In genomic region chr9:18466101-18466500, GRCh38 we compare ENCODE assay signal across 36 cellular contexts. TPM values are rescaled to one million over a fixed set of nuclear protein-coding genes. Genes with fewer than 3 reads are reported as not detected.
"Had no signal": no experiment of that assay in that cellular context is flagged by ENCODE, and none has a peak within 500 bp of the region (broad histone marks: within the 10 kb centered on the region; RNA-seq: fewer than 3 reads in every experiment).

No MANE protein-coding gene starts in this region.

- H3K36me3 Mint-ChIP-seq: activated CD4-positive, alpha-beta memory T cell treated with anti-CD3 and anti-CD28 coated beads for 36 hours; activated CD8-positive, alpha-beta memory T cell treated with anti-CD3 and anti-CD28 coated beads, Interleukin-2, amount 10 ng/mL, durations not matched to agents 7 days and 5 days; activated naive CD4-positive, alpha-beta T cell treated with anti-CD3 and anti-CD28 coated beads, Interleukin-2, amount 50 U/mL, for 72 hours; activated naive CD8-positive, alpha-beta T cell treated with anti-CD3 and anti-CD28 coated beads, Interleukin-2, amount 10 ng/mL, durations not matched to agents 7 days and 5 days; brain had no signal

- H3K27me3 Mint-ChIP-seq: activated CD4-positive, alpha-beta T cell treated with anti-CD3 and anti-CD28 coated beads, Interleukin-2, amount 10 ng/mL, durations not matched to agents 24 days and 14 days; activated CD8-positive, alpha-beta memory T cell treated with anti-CD3 and anti-CD28 coated beads, Interleukin-2, amount 10 ng/mL, durations not matched to agents 7 days and 5 days; activated naive CD8-positive, alpha-beta T cell treated with anti-CD3 and anti-CD28 coated beads, Interleukin-2, amount 10 ng/mL, durations not matched to agents 7 days and 5 days; T-helper 17 cell had no signal

- H3K36me3 ChIP-seq: ascending aorta, breast epithelium, cardiac muscle cell, colonic mucosa, esophagus muscularis mucosa, gastrocnemius medialis, heart right ventricle had no signal

- H3K4me1 Mint-ChIP-seq: activated CD4-positive, alpha-beta T cell treated with anti-CD3 and anti-CD28 coated beads for 36 hours; activated CD4-positive, alpha-beta T cell treated with anti-CD3 and anti-CD28 coated beads, Interleukin-2, amount 10 ng/mL, durations not matched to agents 24 days and 14 days; activated CD8-positive, alpha-beta memory T cell treated with anti-CD3 and anti-CD28 coated beads, Interleukin-2, amount 10 ng/mL, durations not matched to agents 7 days and 5 days; activated naive CD8-positive, alpha-beta T cell treated with anti-CD3 and anti-CD28 coated beads, Interleukin-2, amount 10 ng/mL, durations not matched to agents 7 days and 5 days; brain; endodermal cell; T-helper 17 cell had no signal

- DNase-seq: activated CD4-positive, alpha-beta memory T cell treated with anti-CD3 and anti-CD28 coated beads for 36 hours; activated CD4-positive, alpha-beta T cell treated with anti-CD3 and anti-CD28 coated beads for 36 hours; activated CD4-positive, alpha-beta T cell treated with anti-CD3 and anti-CD28 coated beads, Interleukin-2, amount 10 ng/mL, durations not matched to agents 24 days and 14 days; activated CD4-positive, CD25-positive, alpha-beta regulatory T cell; activated CD4-positive, CD25-positive, alpha-beta regulatory T cell treated with anti-CD3 and anti-CD28 coated beads, Interleukin-2, amount 50 U/mL, for 72 hours; activated CD8-positive, alpha-beta memory T cell treated with anti-CD3 and anti-CD28 coated beads, Interleukin-2, amount 10 ng/mL, durations not matched to agents 7 days and 5 days; activated CD8-positive, alpha-beta memory T cell treated with anti-CD3 and anti-CD28 coated beads, Interleukin-2, amount 50 U/mL, for 4 hours; activated CD8-positive, alpha-beta T cell treated with anti-CD3 and anti-CD28 coated beads, Interleukin-2, amount 10 ng/mL, durations not matched to agents 7 days and 5 days; activated effector memory CD4-positive, alpha-beta T cell treated with anti-CD3 and anti-CD28 coated beads, Interleukin-2, amount 50 U/mL, for 16 hours; activated naive CD4-positive, alpha-beta T cell treated with anti-CD3 and anti-CD28 coated beads for 36 hours; activated naive CD8-positive, alpha-beta T cell treated with anti-CD3 and anti-CD28 coated beads, Interleukin-2, amount 10 ng/mL, durations not matched to agents 7 days and 5 days; activated T-cell treated with anti-CD3 and anti-CD28 coated beads, Interleukin-2, amount 50 U/mL, for 1 hour; activated T-cell treated with anti-CD3 and anti-CD28 coated beads, Interleukin-2, amount 50 U/mL, for 48 hours; central memory CD4-positive, alpha-beta T cell; cerebellar nuclear complex; colonic mucosa; dorsolateral prefrontal cortex; effector memory CD4-positive, alpha-beta T cell; endodermal cell; erythroblast; foreskin keratinocyte; gastrocnemius medialis; heart right ventricle; T-helper 1 cell; T-helper 17 cell; T1000 had no signal

- H3K27me3 ChIP-seq: ascending aorta, breast epithelium, cardiac muscle cell, colonic mucosa, esophagus muscularis mucosa, foreskin keratinocyte, gastrocnemius medialis, heart right ventricle had no signal

- H3K9me3 Mint-ChIP-seq: activated CD4-positive, alpha-beta memory T cell treated with anti-CD3 and anti-CD28 coated beads for 36 hours; activated CD4-positive, alpha-beta T cell treated with anti-CD3 and anti-CD28 coated beads, Interleukin-2, amount 10 ng/mL, durations not matched to agents 24 days and 14 days; activated naive CD4-positive, alpha-beta T cell treated with anti-CD3 and anti-CD28 coated beads for 36 hours; activated naive CD8-positive, alpha-beta T cell treated with anti-CD3 and anti-CD28 coated beads, Interleukin-2, amount 10 ng/mL, durations not matched to agents 7 days and 5 days; activated T-helper 1 cell treated with anti-CD3 and anti-CD28 coated beads, Interleukin-12 subunit alpha, Interleukin-12 subunit beta, Interleukin-2, Interleukin-4 antibody, amounts not matched to agents 30 ng/mL and 10 ng/mL and 1 ng/mL, durations not matched to agents 14 hours and 24 hours and 36 hours; activated T-helper 2 cell treated with anti-CD3 and anti-CD28 coated beads, Interferon-gamma antibody, Interleukin-2, Interleukin-4, amounts not matched to agents 10 μg/mL and 5 μg/mL and 100 μg/mL, durations not matched to agents 14 hours and 24 hours and 36 hours; endodermal cell; T-helper 2 cell treated with Interferon-gamma antibody and Interleukin-4, amounts not matched to agents 5 μg/mL and 100 μg/mL, for 36 hours had no signal

- H3K4me1 ChIP-seq: ascending aorta, breast epithelium, colonic mucosa, esophagus muscularis mucosa, gastrocnemius medialis, heart right ventricle had no signal

- H3K4me3 ChIP-seq: ascending aorta, breast epithelium, cardiac muscle cell, colonic mucosa, dorsolateral prefrontal cortex, esophagus muscularis mucosa, gastrocnemius medialis, heart right ventricle had no signal

- H3K4me3 Mint-ChIP-seq: activated CD4-positive, alpha-beta memory T cell treated with anti-CD3 and anti-CD28 coated beads for 36 hours; activated CD4-positive, alpha-beta T cell treated with anti-CD3 and anti-CD28 coated beads for 36 hours; activated CD4-positive, alpha-beta T cell treated with anti-CD3 and anti-CD28 coated beads, Interleukin-2, amount 10 ng/mL, durations not matched to agents 24 days and 14 days; activated CD8-positive, alpha-beta memory T cell treated with anti-CD3 and anti-CD28 coated beads, Interleukin-2, amount 10 ng/mL, durations not matched to agents 7 days and 5 days; activated CD8-positive, alpha-beta T cell treated with anti-CD3 and anti-CD28 coated beads, Interleukin-2, amount 10 ng/mL, durations not matched to agents 7 days and 5 days; activated naive CD4-positive, alpha-beta T cell treated with anti-CD3 and anti-CD28 coated beads for 36 hours; activated naive CD8-positive, alpha-beta T cell treated with anti-CD3 and anti-CD28 coated beads, Interleukin-2, amount 10 ng/mL, durations not matched to agents 7 days and 5 days; activated T-helper 1 cell treated with anti-CD3 and anti-CD28 coated beads, Interleukin-12 subunit alpha, Interleukin-12 subunit beta, Interleukin-2, Interleukin-4 antibody, amounts not matched to agents 30 ng/mL and 10 ng/mL and 1 ng/mL, durations not matched to agents 14 hours and 24 hours and 36 hours; brain; endodermal cell; T-helper 17 cell; T-helper 2 cell treated with Interferon-gamma antibody and Interleukin-4, amounts not matched to agents 5 μg/mL and 100 μg/mL, for 36 hours had no signal

- H3K27ac ChIP-seq: ascending aorta, breast epithelium, cardiac muscle cell, colonic mucosa, dorsolateral prefrontal cortex, esophagus muscularis mucosa, foreskin keratinocyte, gastrocnemius medialis, heart right ventricle had no signal

- H3K27ac Mint-ChIP-seq: activated CD4-positive, alpha-beta memory T cell treated with anti-CD3 and anti-CD28 coated beads for 36 hours; activated CD4-positive, alpha-beta T cell treated with anti-CD3 and anti-CD28 coated beads for 36 hours; activated CD4-positive, alpha-beta T cell treated with anti-CD3 and anti-CD28 coated beads, Interleukin-2, amount 10 ng/mL, durations not matched to agents 24 days and 14 days; activated CD8-positive, alpha-beta memory T cell treated with anti-CD3 and anti-CD28 coated beads, Interleukin-2, amount 10 ng/mL, durations not matched to agents 7 days and 5 days; activated CD8-positive, alpha-beta T cell treated with anti-CD3 and anti-CD28 coated beads, Interleukin-2, amount 10 ng/mL, durations not matched to agents 7 days and 5 days; activated naive CD4-positive, alpha-beta T cell treated with anti-CD3 and anti-CD28 coated beads for 36 hours; activated naive CD4-positive, alpha-beta T cell treated with anti-CD3 and anti-CD28 coated beads, Interleukin-2, amount 50 U/mL, for 72 hours; activated naive CD8-positive, alpha-beta T cell treated with anti-CD3 and anti-CD28 coated beads, Interleukin-2, amount 10 ng/mL, durations not matched to agents 7 days and 5 days; activated T-helper 1 cell treated with anti-CD3 and anti-CD28 coated beads, Interleukin-12 subunit alpha, Interleukin-12 subunit beta, Interleukin-2, Interleukin-4 antibody, amounts not matched to agents 30 ng/mL and 10 ng/mL and 1 ng/mL, durations not matched to agents 14 hours and 24 hours and 36 hours; activated T-helper 2 cell treated with anti-CD3 and anti-CD28 coated beads, Interferon-gamma antibody, Interleukin-2, Interleukin-4, amounts not matched to agents 10 μg/mL and 5 μg/mL and 100 μg/mL, durations not matched to agents 14 hours and 24 hours and 36 hours; brain; endodermal cell; T-helper 17 cell; T-helper 2 cell treated with Interferon-gamma antibody and Interleukin-4, amounts not matched to agents 5 μg/mL and 100 μg/mL, for 36 hours had no signal

- H3K9me3 ChIP-seq: ascending aorta, colonic mucosa, esophagus muscularis mucosa, gastrocnemius medialis had no signal

RNA-seq across cellular contexts. Expression of gene ADAMTSL1, which starts 7.9 kb away (rescaled TPM):
- total RNA-seq: activated CD4-positive, alpha-beta memory T cell treated with anti-CD3 and anti-CD28 coated beads for 36 hours; activated CD4-positive, alpha-beta T cell treated with anti-CD3 and anti-CD28 coated beads for 36 hours; activated CD4-positive, alpha-beta T cell treated with anti-CD3 and anti-CD28 coated beads, Interleukin-2, amount 10 ng/mL, durations not matched to agents 24 days and 14 days; activated CD8-positive, alpha-beta memory T cell treated with anti-CD3 and anti-CD28 coated beads for 36 hours; activated CD8-positive, alpha-beta memory T cell treated with anti-CD3 and anti-CD28 coated beads, Interleukin-2, amount 10 ng/mL, durations not matched to agents 7 days and 5 days; activated CD8-positive, alpha-beta T cell treated with anti-CD3 and anti-CD28 coated beads, Interleukin-2, amount 10 ng/mL, durations not matched to agents 7 days and 5 days; activated naive CD4-positive, alpha-beta T cell treated with anti-CD3 and anti-CD28 coated beads for 36 hours; activated naive CD4-positive, alpha-beta T cell treated with anti-CD3 and anti-CD28 coated beads, Interleukin-2, amount 50 U/mL, for 72 hours; activated naive CD8-positive, alpha-beta T cell treated with anti-CD3 and anti-CD28 coated beads, Interleukin-2, amount 10 ng/mL, durations not matched to agents 7 days and 5 days; activated T-helper 1 cell treated with anti-CD3 and anti-CD28 coated beads, Interleukin-12 subunit alpha, Interleukin-12 subunit beta, Interleukin-2, Interleukin-4 antibody, amounts not matched to agents 30 ng/mL and 10 ng/mL and 1 ng/mL, durations not matched to agents 14 hours and 24 hours and 36 hours; activated T-helper 2 cell treated with anti-CD3 and anti-CD28 coated beads, Interferon-gamma antibody, Interleukin-2, Interleukin-4, amounts not matched to agents 10 μg/mL and 5 μg/mL and 100 μg/mL, durations not matched to agents 14 hours and 24 hours and 36 hours; T-helper 17 cell had no signal
